23 cellular contexts compared by ENCODE assay signal in genomic region chr5:22411950-22412349, GRCh38.
"Had no signal": no experiment of that assay in that cellular context is flagged by ENCODE, and none has a peak within 500 bp of the region (broad histone marks: within the 10 kb centered on the region; RNA-seq: fewer than 3 reads in every experiment).

No MANE protein-coding gene starts in this region.

- DNase-seq: colonic mucosa; cortex of kidney; dermis blood vessel endothelial cell; dorsolateral prefrontal cortex; effector CD4-positive, alpha-beta T cell; effector CD8-positive, alpha-beta T cell; effector memory CD4-positive, alpha-beta T cell; effector memory CD8-positive, alpha-beta T cell; endodermal cell; erythroblast; esophagus squamous epithelium; foreskin fibroblast; foreskin keratinocyte; foreskin melanocyte; gastrocnemius medialis; glutamatergic neuron; head of caudate nucleus; heart left ventricle; heart right ventricle had no signal

- H3K36me3 ChIP-seq: colonic mucosa, esophagus muscularis mucosa, esophagus squamous epithelium, gastrocnemius medialis, gastroesophageal sphincter, heart left ventricle, heart right ventricle had no signal

- H3K4me3 ChIP-seq: colonic mucosa, coronary artery, dorsolateral prefrontal cortex, esophagus muscularis mucosa, esophagus squamous epithelium, gastrocnemius medialis, gastroesophageal sphincter, heart left ventricle, heart right ventricle had no signal

- H3K27ac ChIP-seq: colonic mucosa, coronary artery, dorsolateral prefrontal cortex, epithelial cell of prostate, esophagus muscularis mucosa, esophagus squamous epithelium, foreskin keratinocyte, gastrocnemius medialis, gastroesophageal sphincter, heart left ventricle, heart right ventricle had no signal

- H3K4me1 ChIP-seq: colonic mucosa, esophagus muscularis mucosa, esophagus squamous epithelium, foreskin keratinocyte, gastrocnemius medialis, gastroesophageal sphincter, heart left ventricle, heart right ventricle had no signal

- H3K27me3 ChIP-seq: colonic mucosa, dorsolateral prefrontal cortex, esophagus muscularis mucosa, esophagus squamous epithelium, foreskin keratinocyte, gastrocnemius medialis, gastroesophageal sphincter, heart left ventricle, heart right ventricle had no signal

- H3K9me3 ChIP-seq: colonic mucosa, esophagus muscularis mucosa, esophagus squamous epithelium, gastrocnemius medialis, heart left ventricle had no signal
